In the genomic region with DNA sequence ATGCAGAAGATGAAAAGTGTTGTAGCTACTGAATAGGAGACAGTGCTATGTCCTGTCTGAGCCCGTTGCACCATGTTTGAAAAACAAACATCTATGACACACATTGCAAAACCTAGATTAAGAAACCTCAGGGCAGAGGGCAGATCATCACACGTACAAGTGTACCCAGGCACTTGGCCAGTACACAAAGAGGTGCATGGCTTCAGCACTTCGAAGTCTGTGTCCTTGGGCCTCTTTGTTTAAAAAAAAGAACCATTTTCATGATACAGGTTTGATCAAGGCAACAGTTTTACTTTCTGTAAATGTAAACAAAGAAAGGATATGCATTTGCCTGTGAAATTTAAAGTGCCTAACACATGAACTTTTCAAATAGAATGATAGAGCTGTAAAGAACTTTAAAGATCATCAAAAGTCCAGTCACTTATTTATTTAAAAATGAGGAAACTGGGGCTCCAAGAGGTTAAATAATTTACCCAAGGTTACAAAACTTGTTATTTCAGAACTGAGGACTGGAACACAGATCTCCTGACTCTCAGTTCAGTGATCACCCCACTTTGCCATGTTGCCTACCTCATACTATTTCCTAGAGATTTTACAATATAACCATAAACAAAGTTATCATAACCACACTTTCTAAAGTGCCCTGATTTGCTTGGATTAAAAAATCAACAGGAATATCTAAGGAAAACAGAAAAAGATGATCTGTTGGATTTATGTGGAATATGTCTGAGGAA, we compare ENCODE assay signal across 12 cellular contexts. TPM values are rescaled to one million over a fixed set of nuclear protein-coding genes. Genes with fewer than 3 reads are reported as not detected.
DNase-seq lines count a peak whose midpoint lies in the region; ATAC-seq and TF ChIP-seq lines count a peak whose summit lies in the region.
"Had no signal": no experiment of that assay in that cellular context is flagged by ENCODE, and none has a peak within 500 bp of the region (broad histone marks: within the 10 kb centered on the region; RNA-seq: fewer than 3 reads in every experiment).

No MANE protein-coding gene starts in this region.

- H3K27me3 Mint-ChIP-seq in MCF 10A (ENCODE audit: insufficient read depth, unreplicated experiment): peaks cover 58% of the 10 kb centered on the region
- H3K27me3 Mint-ChIP-seq: activated CD8-positive, alpha-beta memory T cell treated with anti-CD3 and anti-CD28 coated beads, Interleukin-2, amount 10 ng/mL, durations not matched to agents 7 days and 5 days had no signal

- no peak for TF ChIP-seq CTCF in AG10803 (conservative IDR thresholded peaks at IDR 0.05; ENCODE audit: low read length)
- TF ChIP-seq CTCF in MCF 10A (IDR thresholded peaks at IDR 0.05; ENCODE audit: unreplicated experiment): no peak
- TF ChIP-seq CTCF in right lobe of liver (IDR thresholded peaks at IDR 0.05): no peak

- H3K9me3 ChIP-seq in right lobe of liver: no peaks in the 10 kb centered on the region

- no peak overlapping the region for H3K4me3 Mint-ChIP-seq in MCF 10A (ENCODE audit: unreplicated experiment)
- H3K4me3 Mint-ChIP-seq: activated CD8-positive, alpha-beta memory T cell treated with anti-CD3 and anti-CD28 coated beads, Interleukin-2, amount 10 ng/mL, durations not matched to agents 7 days and 5 days had no signal

- H3K4me3 ChIP-seq in AG10803 (ENCODE audit: low read length) (no peak overlapping the region), right lobe of liver (no peak overlapping the region)
- H3K4me3 ChIP-seq: coronary artery had no signal

- H3K9me3 Mint-ChIP-seq in MCF 10A (ENCODE audit: unreplicated experiment): no peaks in the 10 kb centered on the region
- H3K9me3 Mint-ChIP-seq: activated naive CD4-positive, alpha-beta T cell treated with anti-CD3 and anti-CD28 coated beads, Interleukin-2, amount 50 U/mL, for 72 hours had no signal

- POLR2A ChIA-PET in MCF 10A (lab: Yijun Ruan, JAX): interaction anchor here (0.7 to 1.9 kb wide), 6 partner anchors 8 to 118 kb away, joined by 3 to 8 read pairs (median 5); no protein-coding TSS in a partner anchor

- CTCF ChIA-PET in MCF 10A (lab: Yijun Ruan, JAX): interaction anchor here (1.2 to 2.7 kb wide), 3 partner anchors 103 to 117 kb away, joined by 3 to 7 read pairs (median 5); no protein-coding TSS in a partner anchor

- ATAC-seq in right lobe of liver: peak; percentile 88 to 100 (median 97)
- no peak for ATAC-seq in HG02759 (IDR thresholded peaks at IDR 0.05; ENCODE audit: unreplicated experiment)
- ATAC-seq in GM21515 (IDR thresholded peaks at IDR 0.05; ENCODE audit: unreplicated experiment): no peak
- ATAC-seq: activated CD8-positive, alpha-beta memory T cell treated with anti-CD3 and anti-CD28 coated beads, Interleukin-2, amount 10 ng/mL, durations not matched to agents 7 days and 5 days; activated naive CD4-positive, alpha-beta T cell treated with anti-CD3 and anti-CD28 coated beads, Interleukin-2, amount 50 U/mL, for 72 hours had no signal

- peak; percentile 16 for DNase-seq in AG10803 (ENCODE audit: low read depth)
- peak; percentile 65 for DNase-seq in MV-4-11 (lab: John Stamatoyannopoulos, UW)
- DNase-seq in MCF 10A (ENCODE audit: unreplicated experiment): peak; percentile 83
- peak; percentile 48 to 74 (median 62) for DNase-seq in right lobe of liver
- no peak for DNase-seq in NCI-H2171 (lab: John Stamatoyannopoulos, UW)
- DNase-seq in posterior cingulate gyrus: no peak
- DNase-seq: activated CD8-positive, alpha-beta memory T cell treated with anti-CD3 and anti-CD28 coated beads, Interleukin-2, amount 10 ng/mL, durations not matched to agents 7 days and 5 days; NCI-H2029 treated with DMSO at 0.1 percent for 48 hours had no signal

- H3K4me1 ChIP-seq in right lobe of liver: peaks cover 0 to 18% (median 3%) of the 10 kb centered on the region in 4 donors

- TF ChIP-seq POLR2A in right lobe of liver (IDR thresholded peaks at IDR 0.05): no peak

- peak overlapping the region; percentile 57 for H3K27ac Mint-ChIP-seq in MCF 10A (ENCODE audit: low read depth, unreplicated experiment)
- H3K27ac Mint-ChIP-seq: activated CD8-positive, alpha-beta memory T cell treated with anti-CD3 and anti-CD28 coated beads, Interleukin-2, amount 10 ng/mL, durations not matched to agents 7 days and 5 days; activated naive CD4-positive, alpha-beta T cell treated with anti-CD3 and anti-CD28 coated beads, Interleukin-2, amount 50 U/mL, for 72 hours had no signal

- H3K27ac ChIP-seq in right lobe of liver: peak overlapping the region in 1 of 3 donors; percentile 42
- H3K27ac ChIP-seq: coronary artery had no signal

- no peaks in the 10 kb centered on the region for H3K36me3 ChIP-seq in right lobe of liver

- intact Hi-C loops in MCF 10A (cut with micrococcal nuclease) (no loop called here), right lobe of liver (cut with DNase I) (no loop called here), posterior cingulate gyrus (cut with DNase I) (no loop called here)

- BruUV-seq in MCF 10A (replicated peaks; lab: Mats Ljungman, UMichigan): no TSS peak

- H3K36me3 Mint-ChIP-seq in MCF 10A (ENCODE audit: insufficient read depth, unreplicated experiment): no peaks in the 10 kb centered on the region
- H3K36me3 Mint-ChIP-seq: activated CD8-positive, alpha-beta memory T cell treated with anti-CD3 and anti-CD28 coated beads, Interleukin-2, amount 10 ng/mL, durations not matched to agents 7 days and 5 days; activated naive CD4-positive, alpha-beta T cell treated with anti-CD3 and anti-CD28 coated beads, Interleukin-2, amount 50 U/mL, for 72 hours had no signal

- WGBS in right lobe of liver (ENCODE audit: insufficient coverage, low coverage, low lambda C conversion rate, missing lambda C conversion rate): 17% methylated on average over 3 of the region's 3 CpGs

- H3K27me3 ChIP-seq in right lobe of liver: peaks cover 0 to 14% of the 10 kb centered on the region in 2 donors

- peaks cover 18% of the 10 kb centered on the region for H3K4me1 Mint-ChIP-seq in MCF 10A (ENCODE audit: insufficient read depth, unreplicated experiment)
- H3K4me1 Mint-ChIP-seq: activated CD8-positive, alpha-beta memory T cell treated with anti-CD3 and anti-CD28 coated beads, Interleukin-2, amount 10 ng/mL, durations not matched to agents 7 days and 5 days had no signal

RNA-seq across cellular contexts. Expression of gene ACSL4, which starts 7.2 kb away (rescaled TPM):
- 48.0 and 70.1 TPM in 2 replicates for total RNA-seq in MCF 10A (2022)
- 10 to 100 TPM in 2 of 6 experiments, 1 to 10 TPM in 4; 1.8 to 76.7 (median 5.3) TPM for total RNA-seq in right lobe of liver

Comparison
In these comparisons a context has a peak if more than half of its experiments do, and no peak if none do; other contexts are left out.
1. DNase-seq: peak in AG10803 (single experiment), MV-4-11 (single experiment), MCF 10A (single experiment) and right lobe of liver (3 of 3); none in NCI-H2171 (single experiment) and posterior cingulate gyrus (0 of 10).
2. ATAC-seq: peak in right lobe of liver (4 of 4); none in HG02759 (single experiment) and GM21515 (single experiment).